ENCODE assay signal across 10 cellular contexts in genomic region chr17:27793168-27793905, GRCh38. TPM values are rescaled to one million over a fixed set of nuclear protein-coding genes. Genes with fewer than 3 reads are reported as not detected.
DNase-seq lines count a peak whose midpoint lies in the region; ATAC-seq and TF ChIP-seq lines count a peak whose summit lies in the region.
"Had no signal": no experiment of that assay in that cellular context is flagged by ENCODE, and none has a peak within 500 bp of the region (broad histone marks: within the 10 kb centered on the region; RNA-seq: fewer than 3 reads in every experiment).

No MANE protein-coding gene starts in this region.

- intact Hi-C loops in left colon (cut with DNase I, micrococcal nuclease): no loop called here

- DNase-seq in activated CD4-positive, alpha-beta T cell treated with anti-CD3 and anti-CD28 coated beads for 48 hours: peak; percentile 18
- no peak for DNase-seq in activated CD4-positive, alpha-beta T cell treated with anti-CD3 and anti-CD28 coated beads for 4 hours
- DNase-seq in astrocyte of the cerebellum (ENCODE audit: low read depth) (no peak), left colon (peak in 1 of 2 donors; percentile 29), suprapubic skin (ENCODE audit: low spot score in 2 of 2) (no peak), NCI-H1436 (lab: John Stamatoyannopoulos, UW) (no peak), NCI-H446 (lab: John Stamatoyannopoulos, UW) (no peak), DMS79 (lab: John Stamatoyannopoulos, UW) (no peak)
- DNase-seq: DND-41 had no signal

- TF ChIP-seq EP300 in suprapubic skin (IDR thresholded peaks at IDR 0.05): no peak

- WGBS in suprapubic skin: 13% methylated on average over 13 of the region's 58 CpGs

- in situ Hi-C loops in astrocyte of the cerebellum (cut with HindIII; ENCODE audit: low sequenced_read_pairs): no loop called here

- TF ChIP-seq POLR2A in suprapubic skin (IDR thresholded peaks at IDR 0.05): no peak

- peaks cover 12% of the 10 kb centered on the region for H3K4me1 ChIP-seq in suprapubic skin

- H3K27me3 ChIP-seq in suprapubic skin: peaks cover 16% of the 10 kb centered on the region

- H3K27ac ChIP-seq in suprapubic skin: no peak overlapping the region
- H3K27ac ChIP-seq: SJSA1 had no signal

- H3K4me3 ChIP-seq in astrocyte of the cerebellum (ENCODE audit: low read depth, low read length) (peak overlapping the region; percentile 18), suprapubic skin (peak overlapping the region; percentile 42)
- H3K4me3 ChIP-seq: SJSA1 had no signal

- ATAC-seq in left colon: peak; percentile 39

- no peaks in the 10 kb centered on the region for H3K9me3 ChIP-seq in suprapubic skin
- H3K9me3 ChIP-seq: SJSA1 had no signal

- TF ChIP-seq CTCF in astrocyte of the cerebellum (IDR thresholded peaks at IDR 0.05; ENCODE audit: low read depth, low read length, missing control alignments) (no peak), suprapubic skin (IDR thresholded peaks at IDR 0.05) (no peak)

- H3K36me3 ChIP-seq in suprapubic skin: no peaks in the 10 kb centered on the region
- H3K36me3 ChIP-seq: SJSA1 had no signal

RNA-seq across cellular contexts. Expression of gene NOS2, which starts 7.0 kb away (rescaled TPM):
- total RNA-seq in left colon (10 to 100 TPM; 11.6 to 48.3 TPM), suprapubic skin (under 1 TPM in 3 of 4 donors, not detected in 1; 0.18 to 0.97 (median 0.38) TPM)
- total RNA-seq: SJSA1 had no signal

Comparison
In these comparisons a context has a peak if more than half of its experiments do, and no peak if none do; other contexts are left out.
1. RNA of gene NOS2, which starts 7.0 kb away (total RNA-seq): 11.6 to 48.3 TPM in left colon; 0.18 to 0.97 TPM in suprapubic skin; every median in the first group is over 4 times any median in the second.